Comparison of ENCODE assay signal across 1 cellular context in genomic region chr5:39680213-39680612, GRCh38.
TF ChIP-seq lines count a peak whose summit lies in the region.

No MANE protein-coding gene starts in this region.

TF ChIP-seq in HepG2, 621 proteins besides CTCF, POLR2A, EP300 and RAD21 (continued from another document):
- TF ChIP-seq ZNF17 (CRISPR knock-in tag; IDR thresholded peaks at IDR 0.05) (no peak), MAZ (IDR thresholded peaks at IDR 0.05; ENCODE audit: borderline replicate concordance, low read depth, low read length) (no peak), MAZ (CRISPR knock-in tag; IDR thresholded peaks at IDR 0.05; ENCODE audit: low read depth) (no peak), GZF1 (CRISPR knock-in tag; IDR thresholded peaks at IDR 0.05) (no peak), XRCC5 (optimal IDR thresholded peaks at IDR 0.05; ENCODE audit: low read length) (no peak), ZBTB33 (CRISPR knock-in tag; IDR thresholded peaks at IDR 0.05) (no peak), ZNF264 (CRISPR knock-in tag; IDR thresholded peaks at IDR 0.05) (no peak)
- TF ChIP-seq, protein P1, sequence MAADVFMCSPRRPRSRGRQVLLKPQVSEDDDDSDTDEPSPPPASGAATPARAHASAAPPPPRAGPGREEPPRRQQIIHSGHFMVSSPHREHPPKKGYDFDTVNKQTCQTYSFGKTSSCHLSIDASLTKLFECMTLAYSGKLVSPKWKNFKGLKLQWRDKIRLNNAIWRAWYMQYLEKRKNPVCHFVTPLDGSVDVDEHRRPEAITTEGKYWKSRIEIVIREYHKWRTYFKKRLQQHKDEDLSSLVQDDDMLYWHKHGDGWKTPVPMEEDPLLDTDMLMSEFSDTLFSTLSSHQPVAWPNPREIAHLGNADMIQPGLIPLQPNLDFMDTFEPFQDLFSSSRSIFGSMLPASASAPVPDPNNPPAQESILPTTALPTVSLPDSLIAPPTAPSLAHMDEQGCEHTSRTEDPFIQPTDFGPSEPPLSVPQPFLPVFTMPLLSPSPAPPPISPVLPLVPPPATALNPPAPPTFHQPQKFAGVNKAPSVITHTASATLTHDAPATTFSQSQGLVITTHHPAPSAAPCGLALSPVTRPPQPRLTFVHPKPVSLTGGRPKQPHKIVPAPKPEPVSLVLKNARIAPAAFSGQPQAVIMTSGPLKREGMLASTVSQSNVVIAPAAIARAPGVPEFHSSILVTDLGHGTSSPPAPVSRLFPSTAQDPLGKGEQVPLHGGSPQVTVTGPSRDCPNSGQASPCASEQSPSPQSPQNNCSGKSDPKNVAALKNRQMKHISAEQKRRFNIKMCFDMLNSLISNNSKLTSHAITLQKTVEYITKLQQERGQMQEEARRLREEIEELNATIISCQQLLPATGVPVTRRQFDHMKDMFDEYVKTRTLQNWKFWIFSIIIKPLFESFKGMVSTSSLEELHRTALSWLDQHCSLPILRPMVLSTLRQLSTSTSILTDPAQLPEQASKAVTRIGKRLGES (CRISPR knock-in tag; IDR thresholded peaks at IDR 0.05; ENCODE audit: borderline replicate concordance), result no peak
